Comparison of ENCODE assay signal across 10 cellular contexts in genomic region chr20:32285082-32285620, GRCh38. TPM values are rescaled to one million over a fixed set of nuclear protein-coding genes. Genes with fewer than 3 reads are reported as not detected.
DNase-seq lines count a peak whose midpoint lies in the region; ATAC-seq and TF ChIP-seq lines count a peak whose summit lies in the region.
"Had no signal": no experiment of that assay in that cellular context is flagged by ENCODE, and none has a peak within 500 bp of the region (broad histone marks: within the 10 kb centered on the region; RNA-seq: fewer than 3 reads in every experiment).

No MANE protein-coding gene starts in this region.

- H3K9me3 ChIP-seq in right atrium auricular region, result no peaks in the 10 kb centered on the region
- no peaks in the 10 kb centered on the region for H3K9me3 ChIP-seq in upper lobe of right lung

- no peak overlapping the region for H3K4me3 ChIP-seq in right atrium auricular region
- no peak overlapping the region for H3K4me3 ChIP-seq in upper lobe of right lung

- DNase-seq in right atrium auricular region (ENCODE audit: low spot score) (no peak), left ventricle myocardium superior (no peak), upper lobe of right lung (no peak), NCI-H1436 treated with DMSO at 0.1 percent for 48 hours (lab: John Stamatoyannopoulos, UW) (no peak)
- DNase-seq in central memory CD4-positive, alpha-beta T cell, result no peak
- DNase-seq: kidney glomerular epithelial cell, NCI-H2029 had no signal

- intact Hi-C loops in left ventricle myocardium superior (cut with micrococcal nuclease) (no loop called here), upper lobe of right lung (cut with DNase I) (no loop called here)

- no peaks in the 10 kb centered on the region for H3K27me3 ChIP-seq in right atrium auricular region
- no peaks in the 10 kb centered on the region for H3K27me3 ChIP-seq in upper lobe of right lung

- H3K27ac ChIP-seq in right atrium auricular region, result peak overlapping the region; percentile 56 to 72
- H3K27ac ChIP-seq in angular gyrus (ENCODE audit: low read depth, low read length), result peak overlapping the region; percentile 37
- peak overlapping the region; percentile 52 for H3K27ac ChIP-seq in upper lobe of right lung

- H3K36me3 ChIP-seq in right atrium auricular region (no peaks in the 10 kb centered on the region), upper lobe of right lung (no peaks in the 10 kb centered on the region)

- peaks cover 0 to 21% of the 10 kb centered on the region in 2 donors for H3K4me1 ChIP-seq in right atrium auricular region
- H3K4me1 ChIP-seq in upper lobe of right lung, result peaks cover 14% of the 10 kb centered on the region

- no peak for TF ChIP-seq CTCF in right atrium auricular region (IDR thresholded peaks at IDR 0.05)
- no peak for TF ChIP-seq CTCF in upper lobe of right lung (IDR thresholded peaks at IDR 0.05)

- ATAC-seq in left ventricle myocardium superior (no peak), HG03135 (IDR thresholded peaks at IDR 0.05; ENCODE audit: unreplicated experiment) (peak; percentile 27), upper lobe of right lung (no peak), GM19328 (IDR thresholded peaks at IDR 0.05; ENCODE audit: unreplicated experiment) (no peak)

RNA-seq across cellular contexts. Expression of gene KIF3B, which starts 7.7 kb away (rescaled TPM):
- 10 to 100 TPM; 10.7 to 16.4 TPM for total RNA-seq in right atrium auricular region
- total RNA-seq in left ventricle myocardium superior, result 9.1 TPM
- total RNA-seq in upper lobe of right lung, result 29.0 TPM
